ENCODE assay signal across 10 cellular contexts in the genomic region with DNA sequence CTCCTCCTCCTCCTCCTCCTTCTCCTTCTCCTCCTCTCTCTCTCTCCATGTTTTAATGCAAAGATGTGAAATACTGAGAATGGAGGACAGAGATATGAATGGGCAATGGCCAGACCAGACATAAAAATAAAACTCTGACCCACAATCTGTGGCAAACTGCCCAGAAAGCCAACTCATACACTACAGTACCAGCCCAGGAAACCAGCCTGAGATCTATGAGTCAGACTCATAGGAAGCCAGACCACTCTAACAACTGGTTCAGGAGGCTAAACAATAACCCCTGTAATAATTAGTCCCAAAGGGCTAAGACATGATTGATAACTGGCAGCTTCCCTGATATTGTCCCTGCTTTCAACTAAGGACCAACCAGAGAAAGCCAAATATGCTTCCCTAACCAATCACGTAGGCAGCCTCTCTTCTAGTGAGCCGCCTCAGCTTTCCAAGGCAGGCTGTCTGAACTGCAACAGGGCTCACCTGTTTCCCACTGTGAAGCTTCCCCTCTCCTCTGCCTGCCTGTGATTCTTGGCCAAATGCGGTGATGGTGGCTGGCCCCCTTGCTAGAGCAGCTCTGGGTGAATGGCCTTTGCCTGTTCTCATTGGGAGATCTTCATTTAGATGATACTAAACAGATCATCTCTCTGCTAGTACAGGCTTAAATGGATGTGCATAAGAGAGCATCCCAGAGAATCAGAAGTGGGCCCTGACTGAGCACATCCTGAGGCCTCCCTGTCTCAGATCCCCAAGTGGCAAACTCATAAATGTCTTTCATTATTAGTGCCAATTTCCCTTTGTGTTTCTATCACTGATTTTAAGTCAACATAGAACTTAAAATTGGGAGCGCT.
A peak's percentile ranks its signal among the peaks of the same experiment; 100 is the strongest.
DNase-seq lines count a peak whose midpoint lies in the region; ATAC-seq and TF ChIP-seq lines count a peak whose summit lies in the region.
"Had no signal": no experiment of that assay in that cellular context is flagged by ENCODE, and none has a peak within 500 bp of the region (broad histone marks: within the 10 kb centered on the region; RNA-seq: fewer than 3 reads in every experiment).

No MANE protein-coding gene starts in this region.

- H3K27me3 Mint-ChIP-seq in glutamatergic neuron (ENCODE audit: unreplicated experiment), result no peaks in the 10 kb centered on the region
- H3K27me3 Mint-ChIP-seq: activated naive CD8-positive, alpha-beta T cell had no signal

- H3K27me3 ChIP-seq in skeletal muscle satellite cell (ENCODE audit: control insufficient read depth, insufficient read depth, low read length), result no peaks in the 10 kb centered on the region
- H3K27me3 ChIP-seq: neural progenitor cell had no signal

- no peaks in the 10 kb centered on the region for H3K9me3 ChIP-seq in skeletal muscle satellite cell (replicated peaks; ENCODE audit: low read length)

- DNase-seq in RKO (ENCODE audit: low spot score) (peak; percentile 76), fibroblast of villous mesenchyme (ENCODE audit: low read depth) (peak; percentile 96), activated gamma-delta T cell treated with Interleukin-2 at 50 U/mL for 16 hours (no peak), glutamatergic neuron (no peak)

- no peak overlapping the region for H3K9ac ChIP-seq in skeletal muscle satellite cell (ENCODE audit: low read depth, low read length)
- H3K9ac ChIP-seq: neural progenitor cell had no signal

- H3K27ac Mint-ChIP-seq in glutamatergic neuron (ENCODE audit: unreplicated experiment), result no peak overlapping the region
- H3K27ac Mint-ChIP-seq: activated naive CD8-positive, alpha-beta T cell; neural progenitor cell had no signal

- no peak for TF ChIP-seq CTCF in fibroblast of villous mesenchyme (IDR thresholded peaks at IDR 0.05; ENCODE audit: insufficient read depth, low read depth, low read length)
- TF ChIP-seq CTCF in glutamatergic neuron (IDR thresholded peaks at IDR 0.05; ENCODE audit: partially characterized antibody, unreplicated experiment), result no peak

- H3K36me3 Mint-ChIP-seq in glutamatergic neuron (ENCODE audit: unreplicated experiment), result peaks cover 7% of the 10 kb centered on the region
- H3K36me3 Mint-ChIP-seq: activated naive CD8-positive, alpha-beta T cell had no signal

- no peaks in the 10 kb centered on the region for H3K9me3 Mint-ChIP-seq in glutamatergic neuron (ENCODE audit: unreplicated experiment)

- no peaks in the 10 kb centered on the region for H3K36me3 ChIP-seq in skeletal muscle satellite cell (ENCODE audit: insufficient read depth, low read length)
- H3K36me3 ChIP-seq: neural progenitor cell had no signal

- H3K4me3 Mint-ChIP-seq in glutamatergic neuron (ENCODE audit: unreplicated experiment), result no peak overlapping the region
- H3K4me3 Mint-ChIP-seq: activated naive CD8-positive, alpha-beta T cell; neural progenitor cell had no signal

- H3K4me3 ChIP-seq in fibroblast of villous mesenchyme (ENCODE audit: low read depth, low read length) (no peak overlapping the region), skeletal muscle satellite cell (ENCODE audit: low read length) (no peak overlapping the region)
- H3K4me3 ChIP-seq: neural progenitor cell had no signal

- H3K4me2 ChIP-seq in skeletal muscle satellite cell (ENCODE audit: low read length), result peak overlapping the region; percentile 40
- H3K4me2 ChIP-seq: neural progenitor cell had no signal

- no peaks in the 10 kb centered on the region for H3K4me1 Mint-ChIP-seq in glutamatergic neuron (ENCODE audit: low read depth, unreplicated experiment)
- H3K4me1 Mint-ChIP-seq: neural progenitor cell had no signal

- peak; percentile 47 for ATAC-seq in GM21717 (IDR thresholded peaks at IDR 0.05; ENCODE audit: unreplicated experiment)
- ATAC-seq in GM21360 (IDR thresholded peaks at IDR 0.05; ENCODE audit: unreplicated experiment), result no peak
- ATAC-seq in GM19467 (IDR thresholded peaks at IDR 0.05; ENCODE audit: unreplicated experiment), result no peak

- peaks cover 19% of the 10 kb centered on the region for H3K4me1 ChIP-seq in skeletal muscle satellite cell (ENCODE audit: control insufficient read depth, insufficient read depth, low read length)
- H3K4me1 ChIP-seq: neural progenitor cell had no signal

Comparison
In these comparisons a context has a peak if more than half of its experiments do, and no peak if none do; other contexts are left out.
1. DNase-seq: peak in RKO (single experiment) and fibroblast of villous mesenchyme (single experiment); none in activated gamma-delta T cell treated with Interleukin-2 at 50 U/mL for 16 hours (single experiment) and glutamatergic neuron (single experiment).